15 cellular contexts compared by ENCODE assay signal in the genomic region with DNA sequence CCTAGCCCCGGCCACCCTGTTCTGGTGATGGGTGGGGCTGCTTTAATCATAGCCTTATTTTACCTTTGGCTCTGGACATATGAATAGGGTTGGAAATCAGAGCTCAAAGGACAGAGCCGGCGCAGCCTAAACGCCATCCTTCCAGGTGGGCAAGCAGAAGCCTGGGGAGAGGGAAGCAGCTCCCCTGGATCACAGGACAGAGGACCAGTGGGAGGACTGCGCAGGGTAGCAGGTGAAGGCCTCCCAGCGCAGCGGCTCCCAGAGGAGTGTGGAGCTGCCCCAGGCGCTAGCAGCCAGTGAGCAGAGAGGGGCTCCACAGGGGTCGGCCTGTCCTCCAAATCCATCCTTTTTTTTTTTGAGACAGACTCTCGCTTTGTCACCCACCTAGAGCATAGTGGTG. TPM values are rescaled to one million over a fixed set of nuclear protein-coding genes. Genes with fewer than 3 reads are reported as not detected.
"Had no signal": no experiment of that assay in that cellular context is flagged by ENCODE, and none has a peak within 500 bp of the region (broad histone marks: within the 10 kb centered on the region; RNA-seq: fewer than 3 reads in every experiment).

No MANE protein-coding gene starts in this region.

- H3K9me3 Mint-ChIP-seq: dendritic cell treated with granulocyte-macrophage colony-stimulating factor and Interleukin-4, amounts not matched to agents 40 ng/mL and 50 ng/mL, for 4 days; effector memory CD8-positive, alpha-beta T cell; neural crest cell; stimulated activated naive B cell treated with anti-CD40 and anti-IgM and Interleukin-4, amounts not matched to agents 10 μg/mL and 1 μg/mL and 100 μg/mL, for 72 hours had no signal

- H3K36me3 Mint-ChIP-seq: stimulated activated naive B cell treated with anti-CD40 and anti-IgM and Interleukin-4, amounts not matched to agents 10 μg/mL and 1 μg/mL and 100 μg/mL, for 72 hours had no signal

- H3K79me2 ChIP-seq: parathyroid adenoma had no signal

- DNase-seq: esophagus squamous epithelium; stimulated activated CD4-positive, alpha-beta T cell treated with anti-CD3 and anti-CD28 coated beads, Interleukin-1b, Interleukin-23, amount 100 ng/mL, for 48 hours; stimulated activated naive B cell treated with anti-CD40 and anti-IgM and Interleukin-4, amounts not matched to agents 10 μg/mL and 1 μg/mL and 100 μg/mL, for 72 hours had no signal

- H3K4me3 ChIP-seq: esophagus squamous epithelium, left ventricle myocardium inferior, lung, mucosa of descending colon, prostate gland, spleen had no signal

- H3K4me3 Mint-ChIP-seq: dendritic cell treated with granulocyte-macrophage colony-stimulating factor and Interleukin-4, amounts not matched to agents 40 ng/mL and 50 ng/mL, for 4 days; effector memory CD8-positive, alpha-beta T cell; naive thymus-derived CD8-positive, alpha-beta T cell; stimulated activated naive B cell treated with anti-CD40 and anti-IgM and Interleukin-4, amounts not matched to agents 10 μg/mL and 1 μg/mL and 100 μg/mL, for 72 hours had no signal

- H3K27ac ChIP-seq: esophagus squamous epithelium, left ventricle myocardium inferior, parathyroid adenoma, prostate gland, spleen had no signal

- H3K9me3 ChIP-seq: esophagus squamous epithelium, left ventricle myocardium inferior, mucosa of descending colon, prostate gland had no signal

- H3K27ac Mint-ChIP-seq: dendritic cell treated with granulocyte-macrophage colony-stimulating factor and Interleukin-4, amounts not matched to agents 40 ng/mL and 50 ng/mL, for 4 days; naive thymus-derived CD8-positive, alpha-beta T cell had no signal

- FAIRE-seq: colon, kidney had no signal

- H3K4me1 ChIP-seq: parathyroid adenoma, prostate gland had no signal

- H3K9ac ChIP-seq: parathyroid adenoma had no signal

- H3K36me3 ChIP-seq: esophagus squamous epithelium, left ventricle myocardium inferior, prostate gland, spleen had no signal

- H2AFZ ChIP-seq: parathyroid adenoma had no signal

RNA-seq across cellular contexts. Expression of a gene that starts 16.4 kb away (rescaled TPM):
- total RNA-seq: naive thymus-derived CD8-positive, alpha-beta T cell; neural crest cell had no signal
- polyA plus RNA-seq: naive thymus-derived CD8-positive, alpha-beta T cell had no signal
